In genomic region chr4:98332017-98332416, GRCh38 we compare ENCODE assay signal across 20 cellular contexts.
A peak's percentile ranks its signal among the peaks of the same experiment; 100 is the strongest.
DNase-seq lines count a peak whose midpoint lies in the region; ATAC-seq and TF ChIP-seq lines count a peak whose summit lies in the region.
"Had no signal": no experiment of that assay in that cellular context is flagged by ENCODE, and none has a peak within 500 bp of the region (broad histone marks: within the 10 kb centered on the region; RNA-seq: fewer than 3 reads in every experiment).

No MANE protein-coding gene starts in this region.

- TF ChIP-seq CTCF in DOHH2 (IDR thresholded peaks at IDR 0.05; ENCODE audit: low read depth, low read length, poor library complexity, severe bottlenecking) = no peak
- no peak for TF ChIP-seq CTCF in endodermal cell (conservative IDR thresholded peaks at IDR 0.05)
- TF ChIP-seq CTCF in mucosa of descending colon (IDR thresholded peaks at IDR 0.05) = no peak

- H4K20me1 ChIP-seq in DOHH2 (ENCODE audit: control insufficient read depth, insufficient read depth, low read depth, low read length) = no peaks in the 10 kb centered on the region
- H4K20me1 ChIP-seq: BLaER1 had no signal

- peaks cover 53% of the 10 kb centered on the region for H3K36me3 Mint-ChIP-seq in endodermal cell (ENCODE audit: low read depth)
- peaks cover 64% of the 10 kb centered on the region for H3K36me3 Mint-ChIP-seq in stimulated activated memory B cell treated with anti-CD40 and anti-IgM and Interleukin-4, amounts not matched to agents 10 μg/mL and 1 μg/mL and 100 μg/mL, for 72 hours

- peaks cover 5% of the 10 kb centered on the region for H3K4me1 Mint-ChIP-seq in endodermal cell
- H3K4me1 Mint-ChIP-seq in stimulated activated memory B cell treated with anti-CD40 and anti-IgM and Interleukin-4, amounts not matched to agents 10 μg/mL and 1 μg/mL and 100 μg/mL, for 72 hours = peaks cover 8% of the 10 kb centered on the region

- peaks cover 10% of the 10 kb centered on the region for H3F3A ChIP-seq in DOHH2 (ENCODE audit: control insufficient read depth, insufficient read depth)

- peaks cover 58% of the 10 kb centered on the region for H3K9me3 Mint-ChIP-seq in endodermal cell
- H3K9me3 Mint-ChIP-seq in stimulated activated memory B cell treated with anti-CD40 and anti-IgM and Interleukin-4, amounts not matched to agents 10 μg/mL and 1 μg/mL and 100 μg/mL, for 72 hours = peaks cover 14% of the 10 kb centered on the region

- H3K9me3 ChIP-seq in DOHH2 (ENCODE audit: control insufficient read depth, insufficient read depth, low read length) (peaks cover 9% of the 10 kb centered on the region; the same call in 1 of the 2 replicates), endodermal cell (ENCODE audit: control insufficient read depth, low read length) (peaks cover 59% of the 10 kb centered on the region), mucosa of descending colon (peaks cover 23% of the 10 kb centered on the region)
- H3K9me3 ChIP-seq: Caco-2 had no signal

- H3K4me3 Mint-ChIP-seq in endodermal cell = no peak overlapping the region
- H3K4me3 Mint-ChIP-seq in stimulated activated memory B cell treated with anti-CD40 and anti-IgM and Interleukin-4, amounts not matched to agents 10 μg/mL and 1 μg/mL and 100 μg/mL, for 72 hours = no peak overlapping the region
- H3K4me3 Mint-ChIP-seq: B cell; CD4-positive, CD25-positive, alpha-beta regulatory T cell; CD8-positive, alpha-beta T cell; GM23338; H9 had no signal

- H3K27ac ChIP-seq in DOHH2 (ENCODE audit: low read depth, low read length) (peak overlapping the region; percentile 44; the same call in 1 of the 2 replicates), endodermal cell (ENCODE audit: low read depth, low read length) (no peak overlapping the region)
- H3K27ac ChIP-seq: 22Rv1, BLaER1, C4-2B had no signal

- H3K27me3 Mint-ChIP-seq in endodermal cell (ENCODE audit: insufficient read depth) = no peaks in the 10 kb centered on the region
- no peaks in the 10 kb centered on the region for H3K27me3 Mint-ChIP-seq in stimulated activated memory B cell treated with anti-CD40 and anti-IgM and Interleukin-4, amounts not matched to agents 10 μg/mL and 1 μg/mL and 100 μg/mL, for 72 hours
- H3K27me3 Mint-ChIP-seq: B cell; CD4-positive, CD25-positive, alpha-beta regulatory T cell had no signal

- peak overlapping the region; percentile 34 for H3K4me2 ChIP-seq in DOHH2 (ENCODE audit: low read length)
- H3K4me2 ChIP-seq: BLaER1, GM23338 had no signal

- intact Hi-C loops in mucosa of descending colon (cut with DNase I, micrococcal nuclease) = no loop called here

- H3K27me3 ChIP-seq in DOHH2 (ENCODE audit: control insufficient read depth, low read length) (no peaks in the 10 kb centered on the region), endodermal cell (ENCODE audit: control insufficient read depth, insufficient read depth, low read length, poor library complexity, severe bottlenecking) (no peaks in the 10 kb centered on the region)
- H3K27me3 ChIP-seq: BLaER1 had no signal

- H3K4me1 ChIP-seq in DOHH2 (ENCODE audit: control insufficient read depth, low read length) (peaks cover 11% of the 10 kb centered on the region), endodermal cell (ENCODE audit: control insufficient read depth, insufficient read depth, low read length) (no peaks in the 10 kb centered on the region), mucosa of descending colon (ENCODE audit: low read depth) (no peaks in the 10 kb centered on the region)
- H3K4me1 ChIP-seq: BLaER1, Caco-2 had no signal

- ATAC-seq in mucosa of descending colon = peak; percentile 46
- ATAC-seq in stimulated activated memory B cell treated with anti-CD40 and anti-IgM and Interleukin-4, amounts not matched to agents 10 μg/mL and 1 μg/mL and 100 μg/mL, for 72 hours = no peak
- ATAC-seq: CD8-positive, alpha-beta T cell; GM23338; HCT116 had no signal

- H3K79me2 ChIP-seq in DOHH2 (ENCODE audit: control insufficient read depth, low read length) = no peaks in the 10 kb centered on the region

- WGBS in endodermal cell (ENCODE audit: insufficient coverage in 1 of 2, insufficient read length in 1 of 2), 2 experiments = 100% methylated on average over 1 of the region's 1 CpG

- no peak overlapping the region for H3K9ac ChIP-seq in endodermal cell (ENCODE audit: extremely low read depth, low read length, poor library complexity, severe bottlenecking)
- H3K9ac ChIP-seq: BLaER1 had no signal

- H3K36me3 ChIP-seq in DOHH2 (ENCODE audit: control insufficient read depth, low read length) (peaks cover 3% of the 10 kb centered on the region), endodermal cell (ENCODE audit: control insufficient read depth, insufficient read depth, low read length) (peaks cover 27% of the 10 kb centered on the region), mucosa of descending colon (ENCODE audit: low read depth) (no peaks in the 10 kb centered on the region)

- no peak overlapping the region for H3K27ac Mint-ChIP-seq in endodermal cell
- H3K27ac Mint-ChIP-seq in stimulated activated memory B cell treated with anti-CD40 and anti-IgM and Interleukin-4, amounts not matched to agents 10 μg/mL and 1 μg/mL and 100 μg/mL, for 72 hours = no peak overlapping the region
- H3K27ac Mint-ChIP-seq: B cell; CD8-positive, alpha-beta T cell; GM23338; H9 had no signal

- peak; percentile 3 for DNase-seq in NCI-H69 (lab: John Stamatoyannopoulos, UW)
- no peak for DNase-seq in endodermal cell
- no peak for DNase-seq in mucosa of descending colon
- DNase-seq in mesenteric fat pad (ENCODE audit: low spot score) = no peak
- DNase-seq in SIG-M5 treated with dmso at 0.1 percent for 504 hours (lab: John Stamatoyannopoulos, UW; ENCODE audit: unreplicated experiment) = no peak
- DNase-seq: Caco-2; CD4-positive, CD25-positive, alpha-beta regulatory T cell; CD8-positive, alpha-beta T cell; DMS153; DND-41; GF-D8; H9 had no signal

- H3K9me2 ChIP-seq in DOHH2 (replicated peaks; ENCODE audit: control insufficient read depth, low read length) = no peaks in the 10 kb centered on the region

- H3K4me3 ChIP-seq in DOHH2 (ENCODE audit: low read length) = no peak overlapping the region
- H3K4me3 ChIP-seq in endodermal cell (ENCODE audit: low read length) = peak overlapping the region; percentile 63
- no peak overlapping the region for H3K4me3 ChIP-seq in mucosa of descending colon
- H3K4me3 ChIP-seq: BLaER1, GM23338 had no signal
